Comparison of ENCODE assay signal across 8 cellular contexts in the genomic region with DNA sequence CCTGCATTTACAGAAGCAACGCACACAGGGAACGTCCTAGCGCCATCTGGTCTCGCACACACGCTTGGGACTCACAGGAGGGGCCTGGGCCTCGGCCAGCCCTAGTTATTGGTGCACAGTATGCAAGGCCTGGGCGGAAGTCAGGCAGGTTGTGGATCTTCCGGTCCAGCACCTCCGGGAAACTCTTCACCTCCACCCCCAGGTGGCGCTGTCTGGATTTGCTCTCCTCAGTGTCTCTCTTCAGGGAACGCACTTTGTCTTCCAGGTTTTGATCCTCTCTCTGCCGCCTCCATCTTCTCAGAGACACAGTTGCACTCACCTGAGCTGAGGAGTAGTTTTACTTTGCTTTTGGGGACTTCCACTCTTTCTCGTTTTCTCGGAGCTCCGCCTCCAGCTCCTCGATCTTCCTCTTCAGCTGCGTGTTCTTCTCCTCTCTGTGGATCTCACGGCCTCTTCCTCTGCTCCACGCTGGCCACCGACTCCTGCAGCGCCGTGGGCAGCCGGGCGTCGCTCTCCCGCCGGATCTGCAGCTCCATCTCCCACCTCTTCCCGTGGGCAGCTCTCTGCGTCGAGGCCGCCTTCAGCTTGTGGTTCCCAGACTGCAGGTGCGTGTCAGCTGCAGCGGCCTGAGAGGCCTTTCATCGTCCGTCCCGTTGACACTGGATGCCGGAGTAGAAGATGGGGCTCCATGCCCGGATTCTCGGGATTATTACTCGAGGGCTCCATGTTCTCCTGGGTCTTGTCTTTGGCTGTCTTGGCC.
DNase-seq lines count a peak whose midpoint lies in the region; ATAC-seq and TF ChIP-seq lines count a peak whose summit lies in the region.

No MANE protein-coding gene starts in this region.

- H3K79me2 ChIP-seq in Karpas-422 (ENCODE audit: low read length): no peaks in the 10 kb centered on the region

- ATAC-seq in naive thymus-derived CD4-positive, alpha-beta T cell: peak; percentile 79
- ATAC-seq in GM21367 (IDR thresholded peaks at IDR 0.05; ENCODE audit: unreplicated experiment): no peak

- H3K4me1 ChIP-seq in CD8-positive, alpha-beta memory T cell (ENCODE audit: insufficient read depth, low read length): no peaks in the 10 kb centered on the region
- H3K4me1 ChIP-seq in Karpas-422 (ENCODE audit: low read length): peaks cover 18% of the 10 kb centered on the region
- peaks cover 0 to 4% of the 10 kb centered on the region in 2 donors for H3K4me1 ChIP-seq in naive thymus-derived CD4-positive, alpha-beta T cell (ENCODE audit: control insufficient read depth in 2 of 2, insufficient read depth in 2 of 2, low read length in 2 of 2)

- no peaks in the 10 kb centered on the region for H3K9me3 ChIP-seq in CD8-positive, alpha-beta memory T cell (ENCODE audit: low read length)
- H3K9me3 ChIP-seq in Karpas-422 (ENCODE audit: low read length): no peaks in the 10 kb centered on the region
- H3K9me3 ChIP-seq in naive thymus-derived CD4-positive, alpha-beta T cell (ENCODE audit: control insufficient read depth in 2 of 3, low read length in 3 of 3): no peaks in the 10 kb centered on the region

- H3K4me1 Mint-ChIP-seq in CD8-positive, alpha-beta memory T cell: peaks cover 0 to 6% (median 5%) of the 10 kb centered on the region in 3 donors
- H3K4me1 Mint-ChIP-seq in naive thymus-derived CD4-positive, alpha-beta T cell: peaks cover 0 to 9% (median 0%) of the 10 kb centered on the region in 7 donors
- no peaks in the 10 kb centered on the region for H3K4me1 Mint-ChIP-seq in progenitor cell of endocrine pancreas (ENCODE audit: low read depth)

- no peak overlapping the region for H3K9ac ChIP-seq in Karpas-422 (ENCODE audit: low read length)

- TF ChIP-seq CTCF in progenitor cell of endocrine pancreas (IDR thresholded peaks at IDR 0.05; ENCODE audit: unreplicated experiment): no peak

- peak overlapping the region in 1 of 7 donors; percentile 39 for H3K4me3 Mint-ChIP-seq in CD8-positive, alpha-beta memory T cell
- H3K4me3 Mint-ChIP-seq in naive thymus-derived CD4-positive, alpha-beta T cell: peak overlapping the region in 1 of 10 donors; percentile 42
- no peak overlapping the region for H3K4me3 Mint-ChIP-seq in progenitor cell of endocrine pancreas (ENCODE audit: low read depth)

- no peaks in the 10 kb centered on the region for H3K9me2 ChIP-seq in Karpas-422 (replicated peaks; ENCODE audit: insufficient read depth, low read length)

- intact Hi-C loops in naive thymus-derived CD4-positive, alpha-beta T cell (cut with micrococcal nuclease): loop anchor here (1.0 to 2.0 kb wide), 3 partner anchors 51 to 58 kb away; no protein-coding TSS in a partner anchor

- H3K27me3 Mint-ChIP-seq in CD8-positive, alpha-beta memory T cell: peaks cover 0 to 12% of the 10 kb centered on the region in 2 donors
- peaks cover 0 to 22% (median 3%) of the 10 kb centered on the region in 5 donors for H3K27me3 Mint-ChIP-seq in naive thymus-derived CD4-positive, alpha-beta T cell
- no peaks in the 10 kb centered on the region for H3K27me3 Mint-ChIP-seq in progenitor cell of endocrine pancreas

- H3K36me3 Mint-ChIP-seq in CD8-positive, alpha-beta memory T cell: no peaks in the 10 kb centered on the region
- no peaks in the 10 kb centered on the region for H3K36me3 Mint-ChIP-seq in naive thymus-derived CD4-positive, alpha-beta T cell
- H3K36me3 Mint-ChIP-seq in progenitor cell of endocrine pancreas (ENCODE audit: insufficient read depth): peaks cover 2% of the 10 kb centered on the region

- peak overlapping the region; percentile 82; the same call in 1 of the 2 replicates for H2AFZ ChIP-seq in Karpas-422 (ENCODE audit: low read length)

- CTCF ChIA-PET in CD8-positive, alpha-beta memory T cell (lab: Charles Lee): interaction anchor here (1.0 to 2.2 kb wide), 3 partner anchors 9 to 59 kb away, joined by 3 to 5 read pairs (median 3); no protein-coding TSS in a partner anchor
- CTCF ChIA-PET in naive thymus-derived CD4-positive, alpha-beta T cell (lab: Charles Lee): interaction anchor here (0.7 to 1.8 kb wide), 11 partner anchors 9 to 78 kb away, joined by 3 to 15 read pairs (median 4); no protein-coding TSS in a partner anchor

- no peak overlapping the region for H3K27ac ChIP-seq in CD8-positive, alpha-beta memory T cell (ENCODE audit: low read depth, low read length)
- H3K27ac ChIP-seq in Karpas-422 (ENCODE audit: low read length): no peak overlapping the region
- no peak overlapping the region for H3K27ac ChIP-seq in naive thymus-derived CD4-positive, alpha-beta T cell (ENCODE audit: low read depth, low read length)

- no peaks in the 10 kb centered on the region for H4K20me1 ChIP-seq in Karpas-422 (ENCODE audit: insufficient read depth, low read depth, low read length)

- no peaks in the 10 kb centered on the region for H3K27me3 ChIP-seq in CD8-positive, alpha-beta memory T cell (ENCODE audit: insufficient read depth, low read length, poor library complexity, severe bottlenecking)
- 0 out of 2 replicates have a peak, but pooled peaks cover 2% of the 10 kb centered on the region for H3K27me3 ChIP-seq in Karpas-422 (ENCODE audit: low read length)
- H3K27me3 ChIP-seq in naive thymus-derived CD4-positive, alpha-beta T cell (ENCODE audit: control insufficient read depth in 2 of 2, insufficient read depth in 2 of 2, low read length in 2 of 2): no peaks in the 10 kb centered on the region

- H3K36me3 ChIP-seq in CD8-positive, alpha-beta memory T cell (ENCODE audit: insufficient read depth, low read length): no peaks in the 10 kb centered on the region
- no peaks in the 10 kb centered on the region for H3K36me3 ChIP-seq in Karpas-422 (ENCODE audit: insufficient read depth, low read length)
- H3K36me3 ChIP-seq in naive thymus-derived CD4-positive, alpha-beta T cell (ENCODE audit: control insufficient read depth in 2 of 3, insufficient read depth in 3 of 3, low read length in 3 of 3): no peaks in the 10 kb centered on the region

- peak overlapping the region in 1 of 8 donors; percentile 1 for H3K27ac Mint-ChIP-seq in CD8-positive, alpha-beta memory T cell
- peak overlapping the region in 1 of 9 donors; percentile 74 for H3K27ac Mint-ChIP-seq in naive thymus-derived CD4-positive, alpha-beta T cell
- no peak overlapping the region for H3K27ac Mint-ChIP-seq in progenitor cell of endocrine pancreas

- no peak overlapping the region for H3K4me2 ChIP-seq in Karpas-422 (ENCODE audit: low read depth, low read length, poor library complexity, severe bottlenecking)

- POLR2A ChIA-PET in CD8-positive, alpha-beta memory T cell (lab: Charles Lee): no interaction called here
- POLR2A ChIA-PET in naive thymus-derived CD4-positive, alpha-beta T cell (lab: Charles Lee): interaction anchor here (1.0 to 1.6 kb wide), 2 partner anchors 10 to 60 kb away, joined by 3 to 4 read pairs; no protein-coding TSS in a partner anchor

- no peaks in the 10 kb centered on the region for H3K9me3 Mint-ChIP-seq in CD8-positive, alpha-beta memory T cell
- H3K9me3 Mint-ChIP-seq in naive thymus-derived CD4-positive, alpha-beta T cell: no peaks in the 10 kb centered on the region
- H3K9me3 Mint-ChIP-seq in progenitor cell of endocrine pancreas (ENCODE audit: low read depth): peaks cover 39% of the 10 kb centered on the region

- peak; percentile 43 to 58 (median 56) for DNase-seq in CD8-positive, alpha-beta memory T cell
- peak; percentile 90 for DNase-seq in Karpas-422
- DNase-seq in activated CD4-positive, alpha-beta T cell treated with anti-CD3 and anti-CD28 coated beads, Interleukin-2, amount 50 U/mL, for 48 hours: peak; percentile 75 to 81
- DNase-seq in naive thymus-derived CD4-positive, alpha-beta T cell: peak; percentile 41 to 67 (median 56)
- DNase-seq in AG20443 (ENCODE audit: low spot score): no peak
- DNase-seq in progenitor cell of endocrine pancreas (ENCODE audit: low spot score, unreplicated experiment): no peak
- no peak for DNase-seq in dedifferentiated amniotic fluid mesenchymal stem cell (ENCODE audit: extremely low spot score)

- H3K4me3 ChIP-seq in CD8-positive, alpha-beta memory T cell (ENCODE audit: low read length): no peak overlapping the region
- peak overlapping the region; percentile 29; the same call in 1 of the 2 replicates for H3K4me3 ChIP-seq in Karpas-422 (ENCODE audit: low read length)
- H3K4me3 ChIP-seq in naive thymus-derived CD4-positive, alpha-beta T cell (ENCODE audit: low read length): no peak overlapping the region

Comparison
In these comparisons a context has a peak if more than half of its experiments do, and no peak if none do; other contexts are left out.
1. DNase-seq: peak in CD8-positive, alpha-beta memory T cell (5 of 5), Karpas-422 (single experiment), activated CD4-positive, alpha-beta T cell treated with anti-CD3 and anti-CD28 coated beads, Interleukin-2, amount 50 U/mL, for 48 hours (2 of 2) and naive thymus-derived CD4-positive, alpha-beta T cell (9 of 9); none in AG20443 (single experiment), progenitor cell of endocrine pancreas (single experiment) and dedifferentiated amniotic fluid mesenchymal stem cell (single experiment).